In genomic region chr3:181278468-181279238, GRCh38 we compare ENCODE assay signal across 1 cellular context.
TF ChIP-seq lines count a peak whose summit lies in the region.

No MANE protein-coding gene starts in this region.

TF ChIP-seq in IMR-90, 13 proteins besides CTCF, POLR2A, EP300 and RAD21 (continued from another document):
- TF ChIP-seq ELK1 (IDR thresholded peaks at IDR 0.05; ENCODE audit: borderline replicate concordance, low read depth, low read length) (no peak), SMC3 (IDR thresholded peaks at IDR 0.05; ENCODE audit: low read depth, low read length) (no peak), CHD1 (IDR thresholded peaks at IDR 0.05; ENCODE audit: low read depth, low read length) (no peak), BHLHE40 (IDR thresholded peaks at IDR 0.05; ENCODE audit: low read depth, low read length) (no peak), MAZ (IDR thresholded peaks at IDR 0.05; ENCODE audit: borderline replicate concordance, low read depth, low read length) (no peak), MXI1 (IDR thresholded peaks at IDR 0.05; ENCODE audit: borderline replicate concordance, low read depth, low read length) (no peak), USF2 (IDR thresholded peaks at IDR 0.05; ENCODE audit: low read depth, low read length) (no peak)
